ENCODE assay signal across 23 cellular contexts in the genomic region with DNA sequence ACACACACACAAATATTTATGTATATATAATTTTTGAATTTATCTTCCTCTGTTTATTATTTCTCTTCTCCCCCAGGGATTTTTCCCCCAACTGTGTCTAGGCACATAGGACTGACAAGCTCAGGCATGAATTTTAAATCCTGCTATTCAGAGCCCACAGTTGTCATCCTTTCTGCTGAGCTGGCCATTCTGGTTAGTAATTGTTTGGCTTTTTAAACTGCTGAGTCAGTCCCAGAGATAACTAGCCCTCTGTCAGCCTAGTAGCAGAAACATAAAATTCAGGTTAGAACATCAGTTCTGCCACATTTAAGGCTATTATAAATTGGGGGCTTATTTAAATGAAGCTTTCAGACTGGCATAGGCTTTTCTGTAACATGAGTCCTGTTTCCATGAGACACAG.
"Had no signal": no experiment of that assay in that cellular context is flagged by ENCODE, and none has a peak within 500 bp of the region (broad histone marks: within the 10 kb centered on the region; RNA-seq: fewer than 3 reads in every experiment).

No MANE protein-coding gene starts in this region.

- H3K27me3 ChIP-seq: brain microvascular endothelial cell, gastroesophageal sphincter, right atrium auricular region, tibial nerve had no signal

- H3K36me3 Mint-ChIP-seq: activated naive CD8-positive, alpha-beta T cell treated with anti-CD3 and anti-CD28 coated beads, Interleukin-2, amount 10 ng/mL, durations not matched to agents 7 days and 5 days; natural killer cell treated with Interleukin-12 subunit alpha and Interleukin-12 subunit beta and Interleukin-15 and Interleukin-18, amount 100 ng/mL, for 72 hours; stimulated activated naive B cell treated with anti-CD40 and anti-IgM and Interleukin-4, amounts not matched to agents 10 μg/mL and 1 μg/mL and 100 μg/mL, for 72 hours had no signal

- H3K4me3 ChIP-seq: gastroesophageal sphincter, heart right ventricle, right atrium auricular region, skin epidermis, tibial nerve had no signal

- H3K4me3 Mint-ChIP-seq: activated CD4-positive, alpha-beta T cell treated with anti-CD3 and anti-CD28 coated beads, Interleukin-2, amount 10 ng/mL, durations not matched to agents 7 days and 5 days; activated naive CD8-positive, alpha-beta T cell treated with anti-CD3 and anti-CD28 coated beads, Interleukin-2, amount 10 ng/mL, durations not matched to agents 7 days and 5 days; dendritic cell treated with granulocyte-macrophage colony-stimulating factor and Interleukin-4, amounts not matched to agents 40 ng/mL and 50 ng/mL, for 4 days; effector memory CD8-positive, alpha-beta T cell; natural killer cell treated with Interleukin-12 subunit alpha and Interleukin-12 subunit beta and Interleukin-15 and Interleukin-18, amount 100 ng/mL, for 72 hours; stimulated activated naive B cell treated with anti-CD40 and anti-IgM and Interleukin-4, amounts not matched to agents 10 μg/mL and 1 μg/mL and 100 μg/mL, for 72 hours; T-helper 2 cell treated with Interferon-gamma antibody and Interleukin-4, amounts not matched to agents 5 μg/mL and 100 μg/mL, for 36 hours had no signal

- H3K4me1 ChIP-seq: gastroesophageal sphincter, heart right ventricle, right atrium auricular region, tibial nerve had no signal

- H3K27ac Mint-ChIP-seq: activated CD4-positive, alpha-beta T cell treated with anti-CD3 and anti-CD28 coated beads, Interleukin-2, amount 10 ng/mL, durations not matched to agents 7 days and 5 days; activated naive CD8-positive, alpha-beta T cell treated with anti-CD3 and anti-CD28 coated beads, Interleukin-2, amount 10 ng/mL, durations not matched to agents 7 days and 5 days; dendritic cell treated with granulocyte-macrophage colony-stimulating factor and Interleukin-4, amounts not matched to agents 40 ng/mL and 50 ng/mL, for 4 days; effector memory CD8-positive, alpha-beta T cell; natural killer cell treated with Interleukin-12 subunit alpha and Interleukin-12 subunit beta and Interleukin-15 and Interleukin-18, amount 100 ng/mL, for 72 hours; stimulated activated naive B cell treated with anti-CD40 and anti-IgM and Interleukin-4, amounts not matched to agents 10 μg/mL and 1 μg/mL and 100 μg/mL, for 72 hours; T-helper 2 cell treated with Interferon-gamma antibody and Interleukin-4, amounts not matched to agents 5 μg/mL and 100 μg/mL, for 36 hours had no signal

- H3K36me3 ChIP-seq: brain microvascular endothelial cell, gastroesophageal sphincter, heart right ventricle, right atrium auricular region, tibial nerve had no signal

- H3K9me3 ChIP-seq: gastroesophageal sphincter, heart right ventricle, right atrium auricular region, tibial nerve had no signal

- H3K27me3 Mint-ChIP-seq: activated CD4-positive, alpha-beta T cell treated with anti-CD3 and anti-CD28 coated beads, Interleukin-2, amount 10 ng/mL, durations not matched to agents 7 days and 5 days; activated naive CD8-positive, alpha-beta T cell treated with anti-CD3 and anti-CD28 coated beads, Interleukin-2, amount 10 ng/mL, durations not matched to agents 7 days and 5 days; dendritic cell treated with granulocyte-macrophage colony-stimulating factor and Interleukin-4, amounts not matched to agents 40 ng/mL and 50 ng/mL, for 4 days had no signal

- H3K4me1 Mint-ChIP-seq: activated CD4-positive, alpha-beta T cell treated with anti-CD3 and anti-CD28 coated beads, Interleukin-2, amount 10 ng/mL, durations not matched to agents 7 days and 5 days; activated naive CD8-positive, alpha-beta T cell treated with anti-CD3 and anti-CD28 coated beads, Interleukin-2, amount 10 ng/mL, durations not matched to agents 7 days and 5 days had no signal

- DNase-seq: activated CD4-positive, alpha-beta T cell treated with anti-CD3 and anti-CD28 coated beads, Interleukin-2, amount 10 ng/mL, durations not matched to agents 7 days and 5 days; activated CD4-positive, CD25-positive, alpha-beta regulatory T cell; activated CD8-positive, alpha-beta memory T cell treated with anti-CD3 and anti-CD28 coated beads for 24 hours; activated gamma-delta T cell treated with Interleukin-2 at 50 U/mL for 16 hours; activated naive CD8-positive, alpha-beta T cell treated with anti-CD3 and anti-CD28 coated beads, Interleukin-2, amount 10 ng/mL, durations not matched to agents 7 days and 5 days; brain microvascular endothelial cell; cerebellar nuclear complex; effector memory CD8-positive, alpha-beta T cell; heart right ventricle; islet precursor cell; left ventricle myocardium superior; occipital lobe; stimulated activated CD4-positive, alpha-beta T cell treated with anti-CD3 and anti-CD28 coated beads, Interleukin-15, amount 100 ng/mL, for 24 hours; stimulated activated CD4-positive, alpha-beta T cell treated with anti-CD3 and anti-CD28 coated beads, Interleukin-4, amount 100 ng/mL, for 1 hour; stimulated activated naive B cell treated with anti-CD40 and anti-IgM and Interleukin-4, amounts not matched to agents 10 μg/mL and 1 μg/mL and 100 μg/mL, for 72 hours had no signal

- H3K9me3 Mint-ChIP-seq: activated CD4-positive, alpha-beta T cell treated with anti-CD3 and anti-CD28 coated beads, Interleukin-2, amount 10 ng/mL, durations not matched to agents 7 days and 5 days; activated naive CD8-positive, alpha-beta T cell treated with anti-CD3 and anti-CD28 coated beads, Interleukin-2, amount 10 ng/mL, durations not matched to agents 7 days and 5 days; dendritic cell treated with granulocyte-macrophage colony-stimulating factor and Interleukin-4, amounts not matched to agents 40 ng/mL and 50 ng/mL, for 4 days; effector memory CD8-positive, alpha-beta T cell; natural killer cell treated with Interleukin-12 subunit alpha and Interleukin-12 subunit beta and Interleukin-15 and Interleukin-18, amount 100 ng/mL, for 72 hours; stimulated activated naive B cell treated with anti-CD40 and anti-IgM and Interleukin-4, amounts not matched to agents 10 μg/mL and 1 μg/mL and 100 μg/mL, for 72 hours; T-helper 2 cell treated with Interferon-gamma antibody and Interleukin-4, amounts not matched to agents 5 μg/mL and 100 μg/mL, for 36 hours had no signal

- H3K27ac ChIP-seq: brain microvascular endothelial cell, epithelial cell of prostate, gastroesophageal sphincter, heart right ventricle, right atrium auricular region, skin epidermis, tibial nerve had no signal

- ATAC-seq: effector memory CD8-positive, alpha-beta T cell; gastroesophageal sphincter; heart right ventricle; left ventricle myocardium superior; natural killer cell treated with Interleukin-12 subunit alpha and Interleukin-12 subunit beta and Interleukin-15 and Interleukin-18, amount 100 ng/mL, for 72 hours; stimulated activated naive B cell treated with anti-CD40 and anti-IgM and Interleukin-4, amounts not matched to agents 10 μg/mL and 1 μg/mL and 100 μg/mL, for 72 hours had no signal
